In the genomic region with DNA sequence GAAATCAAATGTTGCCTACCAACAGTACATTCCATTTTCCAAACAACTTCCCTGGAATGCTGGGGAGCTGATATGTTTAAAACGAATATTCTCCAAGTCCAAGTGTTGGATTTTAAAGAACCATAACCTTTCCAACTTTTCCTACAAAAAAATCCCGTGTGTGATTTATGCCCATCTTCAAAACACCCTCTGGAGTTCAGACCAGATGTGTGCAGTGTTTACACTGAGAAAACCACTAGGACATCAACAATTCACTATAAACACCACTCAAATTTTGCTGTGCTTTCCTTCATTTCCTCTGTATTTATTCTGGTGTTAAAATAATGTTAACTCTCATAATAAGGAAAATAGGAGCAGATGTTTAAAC, we compare ENCODE assay signal across 8 cellular contexts. TPM values are rescaled to one million over a fixed set of nuclear protein-coding genes. Genes with fewer than 3 reads are reported as not detected.
DNase-seq lines count a peak whose midpoint lies in the region; ATAC-seq, FAIRE-seq and TF ChIP-seq lines count a peak whose summit lies in the region.

No MANE protein-coding gene starts in this region.

- H3K4me3 Mint-ChIP-seq in WTC11 = peak overlapping the region; percentile 89
- H3K4me3 Mint-ChIP-seq in stimulated activated memory B cell treated with anti-CD40 and anti-IgM and Interleukin-4, amounts not matched to agents 10 μg/mL and 1 μg/mL and 100 μg/mL, for 72 hours = peak overlapping the region; percentile 99

- peaks cover 70% of the 10 kb centered on the region for H3K4me1 Mint-ChIP-seq in WTC11
- peaks cover 58% of the 10 kb centered on the region for H3K4me1 Mint-ChIP-seq in stimulated activated memory B cell treated with anti-CD40 and anti-IgM and Interleukin-4, amounts not matched to agents 10 μg/mL and 1 μg/mL and 100 μg/mL, for 72 hours

- ATAC-seq in WTC11 (no peak), right cardiac atrium (no peak), HG03196 (IDR thresholded peaks at IDR 0.05; ENCODE audit: unreplicated experiment) (no peak), HG02610 (IDR thresholded peaks at IDR 0.05; ENCODE audit: unreplicated experiment) (no peak)
- ATAC-seq in stimulated activated memory B cell treated with anti-CD40 and anti-IgM and Interleukin-4, amounts not matched to agents 10 μg/mL and 1 μg/mL and 100 μg/mL, for 72 hours = no peak

- H3K27ac ChIP-seq in right cardiac atrium (ENCODE audit: low read length) = peak overlapping the region; percentile 80

- CTCF ChIA-PET in WTC11 (lab: Charles Lee) = interaction anchor here (0.6 kb wide), 1 partner anchor 48 kb away, joined by 3 read pairs; no protein-coding TSS in a partner anchor

- 3% methylated on average over 2 of the region's 2 CpGs for WGBS in right cardiac atrium

- DNase-seq in HCEC 1CT = peak; percentile 57
- DNase-seq in WTC11 (ENCODE audit: low spot score) = no peak
- DNase-seq in right cardiac atrium = no peak
- DNase-seq in RCC 7860 (ENCODE audit: low spot score) = no peak
- DNase-seq in Kasumi-1 (lab: John Stamatoyannopoulos, UW) = no peak

- no peaks in the 10 kb centered on the region for H3K27me3 ChIP-seq in right cardiac atrium (ENCODE audit: control insufficient read depth, insufficient read depth)

- no peaks in the 10 kb centered on the region for H3K36me3 Mint-ChIP-seq in WTC11
- H3K36me3 Mint-ChIP-seq in stimulated activated memory B cell treated with anti-CD40 and anti-IgM and Interleukin-4, amounts not matched to agents 10 μg/mL and 1 μg/mL and 100 μg/mL, for 72 hours = peaks cover 5% of the 10 kb centered on the region

- intact Hi-C loops in right cardiac atrium (cut with DNase I) = loop anchor here in 3 of 4 donors (5.0 to 10.0 kb wide), 4 partner anchors 39 to 79 kb away; no protein-coding TSS in a partner anchor

- H3K9me3 ChIP-seq in right cardiac atrium (ENCODE audit: control insufficient read depth, low read length) = no peaks in the 10 kb centered on the region

- H3K9me3 Mint-ChIP-seq in WTC11 = no peaks in the 10 kb centered on the region
- no peaks in the 10 kb centered on the region for H3K9me3 Mint-ChIP-seq in stimulated activated memory B cell treated with anti-CD40 and anti-IgM and Interleukin-4, amounts not matched to agents 10 μg/mL and 1 μg/mL and 100 μg/mL, for 72 hours

- no peaks in the 10 kb centered on the region for H3K27me3 Mint-ChIP-seq in WTC11 (ENCODE audit: low read depth)
- no peaks in the 10 kb centered on the region for H3K27me3 Mint-ChIP-seq in stimulated activated memory B cell treated with anti-CD40 and anti-IgM and Interleukin-4, amounts not matched to agents 10 μg/mL and 1 μg/mL and 100 μg/mL, for 72 hours

- H3K4me3 ChIP-seq in right cardiac atrium (ENCODE audit: low read length) = peak overlapping the region; percentile 88

- H3K4me1 ChIP-seq in right cardiac atrium (ENCODE audit: control insufficient read depth, insufficient read depth, low read length) = peaks cover 20% of the 10 kb centered on the region

- POLR2A ChIA-PET in WTC11 (lab: Charles Lee) = interaction anchor here (0.7 kb wide), 1 partner anchor 421 kb away, joined by 4 read pairs; no protein-coding TSS in a partner anchor

- TF ChIP-seq CTCF in WTC11 (IDR thresholded peaks at IDR 0.05) = no peak

- FAIRE-seq in RCC 7860 (lab: Jason Lieb, UNC) = no peak

- peak overlapping the region; percentile 99 for H3K27ac Mint-ChIP-seq in WTC11
- H3K27ac Mint-ChIP-seq in stimulated activated memory B cell treated with anti-CD40 and anti-IgM and Interleukin-4, amounts not matched to agents 10 μg/mL and 1 μg/mL and 100 μg/mL, for 72 hours = peak overlapping the region; percentile 73

TF ChIP-seq in WTC11, 78 proteins besides CTCF, POLR2A, EP300 and RAD21:
- TF ChIP-seq ETV6 (CRISPR knock-in tag; IDR thresholded peaks at IDR 0.05) = no peak
- TF ChIP-seq TEAD1 (CRISPR knock-in tag; IDR thresholded peaks at IDR 0.05) = no peak
- no peak for TF ChIP-seq RORB (CRISPR knock-in tag; IDR thresholded peaks at IDR 0.05)

RNA-seq across cellular contexts. Expression of a gene that starts 2.4 kb away (rescaled TPM):
- total RNA-seq in WTC11 (2021) = 42.2 to 43.8 TPM (median 43.0 TPM) in 3 replicates
- 10 to 100 TPM; 51.8 to 66.9 (median 59.1) TPM for total RNA-seq in right cardiac atrium
- polyA plus RNA-seq in right cardiac atrium = 40.9 TPM
